ENCODE assay signal across 29 cellular contexts in the genomic region with DNA sequence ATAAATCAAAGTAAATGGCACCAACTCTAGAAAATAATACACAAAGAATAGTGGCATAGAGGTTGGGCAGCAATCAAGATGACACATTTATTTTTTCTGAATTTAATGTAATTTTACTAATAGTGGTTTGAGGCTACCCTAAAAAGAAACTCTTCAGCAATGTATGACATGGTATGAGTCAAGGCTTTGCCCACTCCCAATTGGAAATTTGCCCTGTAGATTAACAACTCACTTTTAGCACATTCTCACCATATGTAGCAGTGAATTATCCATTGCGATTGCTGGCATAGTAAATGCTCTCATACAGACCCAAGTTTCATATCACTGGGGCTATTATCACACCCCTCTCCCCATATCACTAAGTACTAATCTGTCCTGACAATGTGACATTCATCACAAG.
"Had no signal": no experiment of that assay in that cellular context is flagged by ENCODE, and none has a peak within 500 bp of the region (broad histone marks: within the 10 kb centered on the region; RNA-seq: fewer than 3 reads in every experiment).

No MANE protein-coding gene starts in this region.

- H3K9ac ChIP-seq: neural progenitor cell, parathyroid adenoma had no signal

- H3K79me2 ChIP-seq: parathyroid adenoma had no signal

- H3K27ac Mint-ChIP-seq: natural killer cell; stimulated activated effector memory CD8-positive, alpha-beta T cell treated with anti-CD3 and anti-CD28 coated beads, Interleukin-12 subunit alpha, Interleukin-12 subunit beta, amount 100 ng/mL, for 72 hours; stimulated activated naive B cell treated with anti-CD40 and anti-IgM and Interleukin-4, amounts not matched to agents 10 μg/mL and 1 μg/mL and 100 μg/mL, for 72 hours; stimulated activated naive CD8-positive, alpha-beta T cell treated with anti-CD3 and anti-CD28 coated beads, Interleukin-15, Interleukin-2, amounts not matched to agents 100 ng/mL and 50 ng/mL, for 24 hours had no signal

- H3K4me1 ChIP-seq: parathyroid adenoma, spleen had no signal

- H2AFZ ChIP-seq: neural progenitor cell, parathyroid adenoma had no signal

- H3K9me3 ChIP-seq: ovary, psoas muscle, right lobe of liver, sigmoid colon, spleen, stomach, thoracic aorta, thyroid gland, upper lobe of left lung, vagina had no signal

- H3K27me3 ChIP-seq: neural progenitor cell, ovary, right lobe of liver, sigmoid colon, spleen, stomach, thyroid gland, tibial nerve, upper lobe of left lung, vagina had no signal

- H3K36me3 ChIP-seq: neural progenitor cell, ovary, right lobe of liver, sigmoid colon, spleen, stomach, thoracic aorta, thyroid gland, tibial nerve, upper lobe of left lung, vagina had no signal

- H3K4me3 ChIP-seq: neural progenitor cell, ovary, psoas muscle, right lobe of liver, sigmoid colon, skin epidermis, smooth muscle cell, spleen, stomach, thoracic aorta, thyroid gland, tibial nerve, upper lobe of left lung, vagina had no signal

- ATAC-seq: natural killer cell; psoas muscle; right cardiac atrium; right lobe of liver; stimulated activated effector memory CD8-positive, alpha-beta T cell treated with anti-CD3 and anti-CD28 coated beads, Interleukin-12 subunit alpha, Interleukin-12 subunit beta, amount 100 ng/mL, for 72 hours; stimulated activated naive B cell treated with anti-CD40 and anti-IgM and Interleukin-4, amounts not matched to agents 10 μg/mL and 1 μg/mL and 100 μg/mL, for 72 hours had no signal

- H3K4me2 ChIP-seq: neural progenitor cell, smooth muscle cell had no signal

- H3K27ac ChIP-seq: neural progenitor cell, ovary, parathyroid adenoma, psoas muscle, right lobe of liver, sigmoid colon, skin epidermis, spleen, stomach, thoracic aorta, tibial nerve, upper lobe of left lung, vagina had no signal

- H3K36me3 Mint-ChIP-seq: natural killer cell; stimulated activated effector memory CD8-positive, alpha-beta T cell treated with anti-CD3 and anti-CD28 coated beads, Interleukin-12 subunit alpha, Interleukin-12 subunit beta, amount 100 ng/mL, for 72 hours; stimulated activated naive B cell treated with anti-CD40 and anti-IgM and Interleukin-4, amounts not matched to agents 10 μg/mL and 1 μg/mL and 100 μg/mL, for 72 hours had no signal

- H3K9me3 Mint-ChIP-seq: natural killer cell; nephron; neural progenitor cell; stimulated activated naive B cell treated with anti-CD40 and anti-IgM and Interleukin-4, amounts not matched to agents 10 μg/mL and 1 μg/mL and 100 μg/mL, for 72 hours had no signal

- H3K4me1 Mint-ChIP-seq: natural killer cell; stimulated activated effector memory CD8-positive, alpha-beta T cell treated with anti-CD3 and anti-CD28 coated beads, Interleukin-12 subunit alpha, Interleukin-12 subunit beta, amount 100 ng/mL, for 72 hours; stimulated activated naive B cell treated with anti-CD40 and anti-IgM and Interleukin-4, amounts not matched to agents 10 μg/mL and 1 μg/mL and 100 μg/mL, for 72 hours had no signal

- DNase-seq: natural killer cell; occipital lobe; ovary; posterior cingulate gyrus; psoas muscle; right cardiac atrium; right lobe of liver; sigmoid colon; spleen; stimulated activated CD4-positive, alpha-beta T cell treated with anti-CD3 and anti-CD28 coated beads, Interleukin-12 subunit alpha, Interleukin-12 subunit beta, amount 100 ng/mL, for 4 hours; stimulated activated CD4-positive, alpha-beta T cell treated with anti-CD3 and anti-CD28 coated beads, Interleukin-1b, Interleukin-23, amount 100 ng/mL, for 48 hours; stimulated activated CD4-positive, alpha-beta T cell treated with anti-CD3 and anti-CD28 coated beads, Interleukin-4, amount 100 ng/mL, for 1 hour; stimulated activated naive B cell treated with anti-CD40 and anti-IgM and Interleukin-4, amounts not matched to agents 10 μg/mL and 1 μg/mL and 100 μg/mL, for 72 hours; stimulated activated naive CD4-positive, alpha-beta T cell treated with Interleukin-2 at 50 U/mL for 16 hours; stomach; trophoblast cell; upper lobe of left lung had no signal

- H3K4me3 Mint-ChIP-seq: natural killer cell; nephron; neural progenitor cell; stimulated activated effector memory CD8-positive, alpha-beta T cell treated with anti-CD3 and anti-CD28 coated beads, Interleukin-12 subunit alpha, Interleukin-12 subunit beta, amount 100 ng/mL, for 72 hours; stimulated activated naive B cell treated with anti-CD40 and anti-IgM and Interleukin-4, amounts not matched to agents 10 μg/mL and 1 μg/mL and 100 μg/mL, for 72 hours; stimulated activated naive CD8-positive, alpha-beta T cell treated with anti-CD3 and anti-CD28 coated beads, Interleukin-15, Interleukin-2, amounts not matched to agents 100 ng/mL and 50 ng/mL, for 24 hours had no signal

- FAIRE-seq: urothelium cell line had no signal

- H3K27me3 Mint-ChIP-seq: stimulated activated naive CD8-positive, alpha-beta T cell treated with anti-CD3 and anti-CD28 coated beads, Interleukin-15, Interleukin-2, amounts not matched to agents 100 ng/mL and 50 ng/mL, for 24 hours had no signal
